In genomic region chr12:103877934-103878510, GRCh38 we compare ENCODE assay signal across 1 cellular context.
TF ChIP-seq lines count a peak whose summit lies in the region.

No MANE protein-coding gene starts in this region.

TF ChIP-seq in GM23338, 12 proteins besides CTCF, POLR2A, EP300 and RAD21 (continued from another document):
- TF ChIP-seq ZNF462 (CRISPR knock-in tag; IDR thresholded peaks at IDR 0.05): peak; percentile 70; the same call in 1 of the 2 replicates
